12 cellular contexts compared by ENCODE assay signal in the genomic region with DNA sequence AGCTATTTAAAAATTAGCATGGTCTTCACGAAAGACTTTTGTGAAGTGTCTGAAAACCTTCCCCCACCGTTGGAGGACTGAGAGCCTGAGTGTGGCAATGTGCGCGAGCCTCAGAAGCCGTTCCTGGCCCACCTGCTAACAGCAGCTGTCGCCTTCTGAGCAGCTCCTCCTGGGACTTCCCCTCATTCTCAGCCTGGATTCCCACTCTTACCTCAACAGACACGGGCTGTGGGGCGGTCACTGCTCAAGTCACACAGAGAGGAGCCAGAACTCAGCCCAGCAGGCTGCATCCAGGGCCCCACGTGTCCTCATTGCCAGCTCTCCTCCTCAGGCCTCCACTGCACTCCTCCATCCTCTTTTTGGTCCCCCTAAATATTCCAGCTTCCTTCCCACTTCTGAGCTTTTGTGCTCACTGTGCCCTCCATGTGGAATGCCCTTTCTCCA. TPM values are rescaled to one million over a fixed set of nuclear protein-coding genes. Genes with fewer than 3 reads are reported as not detected.
DNase-seq lines count a peak whose midpoint lies in the region; ATAC-seq and TF ChIP-seq lines count a peak whose summit lies in the region.
"Had no signal": no experiment of that assay in that cellular context is flagged by ENCODE, and none has a peak within 500 bp of the region (broad histone marks: within the 10 kb centered on the region; RNA-seq: fewer than 3 reads in every experiment).

No MANE protein-coding gene starts in this region.

- H3K4me3 ChIP-seq in lower leg skin (ENCODE audit: low read depth, poor library complexity, severe bottlenecking) = no peak overlapping the region
- H3K4me3 ChIP-seq: skin epidermis had no signal

- DNase-seq in lower leg skin (ENCODE audit: low spot score in 2 of 2) (no peak), OCI-M1 (lab: John Stamatoyannopoulos, UW) (no peak), ecto neural progenitor cell (ENCODE audit: low spot score) (no peak), NCI-H446 (lab: John Stamatoyannopoulos, UW) (no peak)
- DNase-seq: CD4-positive, alpha-beta memory T cell had no signal

- H3K36me3 Mint-ChIP-seq in dendritic cell treated with granulocyte-macrophage colony-stimulating factor and Interleukin-4, amounts not matched to agents 40 ng/mL and 50 ng/mL, for 4 days (ENCODE audit: low read depth) = peaks cover 52% of the 10 kb centered on the region

- WGBS in lower leg skin, 2 donors = 85 to 89% methylated on average over 9 of the region's 9 CpGs

- H3K4me1 Mint-ChIP-seq in dendritic cell treated with granulocyte-macrophage colony-stimulating factor and Interleukin-4, amounts not matched to agents 40 ng/mL and 50 ng/mL, for 4 days (ENCODE audit: low read depth) = peaks cover 89% of the 10 kb centered on the region

- H3K27ac Mint-ChIP-seq in dendritic cell treated with granulocyte-macrophage colony-stimulating factor and Interleukin-4, amounts not matched to agents 40 ng/mL and 50 ng/mL, for 4 days = peak overlapping the region; percentile 79
- H3K27ac Mint-ChIP-seq: CD4-positive, alpha-beta memory T cell had no signal

- TF ChIP-seq POLR2A in lower leg skin (IDR thresholded peaks at IDR 0.05) = no peak

- peaks cover 6% of the 10 kb centered on the region for H3K27me3 Mint-ChIP-seq in dendritic cell treated with granulocyte-macrophage colony-stimulating factor and Interleukin-4, amounts not matched to agents 40 ng/mL and 50 ng/mL, for 4 days

- ATAC-seq in GM18502 (IDR thresholded peaks at IDR 0.05; ENCODE audit: poor library complexity, unreplicated experiment) = peak; percentile 68
- ATAC-seq in GM21423 (IDR thresholded peaks at IDR 0.05; ENCODE audit: unreplicated experiment) = peak; percentile 77
- ATAC-seq in HG03103 (IDR thresholded peaks at IDR 0.05; ENCODE audit: low read depth, unreplicated experiment) = peak; percentile 42

- TF ChIP-seq CTCF in lower leg skin (IDR thresholded peaks at IDR 0.05) = no peak

- intact Hi-C loops in dendritic cell treated with granulocyte-macrophage colony-stimulating factor and Interleukin-4, amounts not matched to agents 40 ng/mL and 50 ng/mL, for 4 days (cut with micrococcal nuclease) = no loop called here
- intact Hi-C loops in lower leg skin (cut with DNase I; ENCODE audit: low total_unique reads) = no loop called here

- H3K4me3 Mint-ChIP-seq in dendritic cell treated with granulocyte-macrophage colony-stimulating factor and Interleukin-4, amounts not matched to agents 40 ng/mL and 50 ng/mL, for 4 days = no peak overlapping the region
- H3K4me3 Mint-ChIP-seq: CD4-positive, alpha-beta memory T cell had no signal

- H3K9me3 Mint-ChIP-seq in dendritic cell treated with granulocyte-macrophage colony-stimulating factor and Interleukin-4, amounts not matched to agents 40 ng/mL and 50 ng/mL, for 4 days = peaks cover 6% of the 10 kb centered on the region

RNA-seq across cellular contexts. Expression of a gene that starts 7.8 kb away (rescaled TPM):
- 1 to 10 TPM in 3 of 4 donors, under 1 TPM in 1; 0.76 to 8.1 (median 3.1) TPM for total RNA-seq in lower leg skin
- total RNA-seq: astrocyte; CD4-positive, alpha-beta memory T cell; T-helper 1 cell treated with Interleukin-12 subunit alpha and Interleukin-12 subunit beta and Interleukin-4 antibody, amounts not matched to agents 30 ng/mL and 1 ng/mL, for 36 hours had no signal

RNA-seq across cellular contexts. Expression of a gene that starts 34.7 kb away (rescaled TPM):
- 10 to 100 TPM; 36.5 to 69.7 (median 51.1) TPM for total RNA-seq in lower leg skin
